8 cellular contexts compared by ENCODE assay signal in the genomic region with DNA sequence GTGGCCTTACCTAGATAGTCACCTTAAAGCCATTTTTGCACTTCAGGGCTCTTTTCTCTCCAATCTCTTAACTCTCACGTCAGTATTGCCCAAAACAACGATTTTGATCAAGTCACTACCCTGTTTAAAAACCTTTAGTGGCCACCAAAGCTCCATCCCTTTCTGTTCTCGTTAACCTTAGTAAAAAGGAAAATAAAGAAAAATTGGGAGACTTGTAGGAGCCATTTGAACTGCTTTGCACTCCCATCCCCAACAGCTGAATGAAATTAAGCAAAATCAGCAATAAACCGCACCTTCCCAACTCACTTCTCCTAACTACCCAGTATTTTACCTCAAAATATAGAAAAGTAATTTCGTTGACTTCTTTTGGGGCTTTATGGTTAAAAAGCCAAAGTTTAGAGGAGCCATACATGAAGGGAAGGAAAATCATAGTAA. TPM values are rescaled to one million over a fixed set of nuclear protein-coding genes. Genes with fewer than 3 reads are reported as not detected.
DNase-seq lines count a peak whose midpoint lies in the region; ATAC-seq and TF ChIP-seq lines count a peak whose summit lies in the region.

No MANE protein-coding gene starts in this region.

- ATAC-seq in naive thymus-derived CD4-positive, alpha-beta T cell = no peak
- no peak for ATAC-seq in HG02981 (IDR thresholded peaks at IDR 0.05; ENCODE audit: unreplicated experiment)

- H3K27me3 ChIP-seq in AG04450 (ENCODE audit: control insufficient read depth, insufficient read depth, low read length) (no peaks in the 10 kb centered on the region), Karpas-422 (ENCODE audit: low read length) (no peaks in the 10 kb centered on the region), colonic mucosa (no peaks in the 10 kb centered on the region)
- no peaks in the 10 kb centered on the region for H3K27me3 ChIP-seq in naive thymus-derived CD4-positive, alpha-beta T cell (ENCODE audit: control insufficient read depth in 2 of 2, insufficient read depth in 2 of 2, low read length in 2 of 2)

- peak overlapping the region; percentile 84 for H3K4me2 ChIP-seq in Karpas-422 (ENCODE audit: low read depth, low read length, poor library complexity, severe bottlenecking)

- peak overlapping the region; percentile 93 for H2AFZ ChIP-seq in Karpas-422 (ENCODE audit: low read length)

- H3K9ac ChIP-seq in Karpas-422 (ENCODE audit: low read length) = peak overlapping the region; percentile 72
- peak overlapping the region; percentile 7 to 36 for H3K9ac ChIP-seq in colonic mucosa (ENCODE audit: low read depth in 2 of 2, low read length in 2 of 2)

- POLR2A ChIA-PET in AG04450 (lab: Yijun Ruan, JAX) = interaction anchor here (0.6 kb wide), 1 partner anchor 563 kb away, joined by 3 read pairs; no protein-coding TSS in a partner anchor
- POLR2A ChIA-PET in naive thymus-derived CD4-positive, alpha-beta T cell (lab: Charles Lee) = interaction anchor here (0.9 to 3.4 kb wide), 2 partner anchors 191 to 539 kb away, joined by 3 to 22 read pairs; no protein-coding TSS in a partner anchor

- peaks cover 43% of the 10 kb centered on the region for H3K79me2 ChIP-seq in Karpas-422 (ENCODE audit: low read length)

- peaks cover 24 to 46% (median 34%) of the 10 kb centered on the region in 7 donors for H3K4me1 Mint-ChIP-seq in naive thymus-derived CD4-positive, alpha-beta T cell

- H3K9me3 ChIP-seq in AG04450 (ENCODE audit: control insufficient read depth, insufficient read depth, low read length) (no peaks in the 10 kb centered on the region), Karpas-422 (ENCODE audit: low read length) (no peaks in the 10 kb centered on the region), colonic mucosa (no peaks in the 10 kb centered on the region)
- H3K9me3 ChIP-seq in naive thymus-derived CD4-positive, alpha-beta T cell (ENCODE audit: control insufficient read depth in 2 of 3, low read length in 3 of 3) = no peaks in the 10 kb centered on the region

- TF ChIP-seq CTCF in AG04450 (IDR thresholded peaks at IDR 0.05; ENCODE audit: low read depth, low read length) (no peak), colonic mucosa (IDR thresholded peaks at IDR 0.05) (no peak)

- H3K4me1 ChIP-seq in Karpas-422 (ENCODE audit: low read length) = peaks cover 31% of the 10 kb centered on the region
- H3K4me1 ChIP-seq in colonic mucosa = no peaks in the 10 kb centered on the region
- peaks cover 13 to 26% of the 10 kb centered on the region in 2 donors for H3K4me1 ChIP-seq in naive thymus-derived CD4-positive, alpha-beta T cell (ENCODE audit: control insufficient read depth in 2 of 2, insufficient read depth in 2 of 2, low read length in 2 of 2)

- CTCF ChIA-PET in AG04450 (lab: Charles Lee) = interaction anchor here (1.5 kb wide), 1 partner anchor 197 kb away, joined by 5 read pairs; no protein-coding TSS in a partner anchor
- CTCF ChIA-PET in naive thymus-derived CD4-positive, alpha-beta T cell (lab: Charles Lee) = no interaction called here

- DNase-seq in AG04450 (ENCODE audit: low read depth, low spot score) (no peak), Karpas-422 (no peak), colonic mucosa (no peak), medulla oblongata (ENCODE audit: extremely low spot score) (no peak), AG20443 (ENCODE audit: low spot score) (no peak), 8988T (no peak)
- DNase-seq in naive thymus-derived CD4-positive, alpha-beta T cell = no peak

- H3K27ac ChIP-seq in AG04450 (ENCODE audit: low read depth, low read length) (no peak overlapping the region), Karpas-422 (ENCODE audit: low read length) (no peak overlapping the region), colonic mucosa (peak overlapping the region; percentile 83)
- peak overlapping the region; percentile 87 for H3K27ac ChIP-seq in naive thymus-derived CD4-positive, alpha-beta T cell (ENCODE audit: low read depth, low read length)

- H3K4me3 ChIP-seq in AG04450 (ENCODE audit: low read depth, low read length) = peak overlapping the region; percentile 96
- peak overlapping the region; percentile 90 for H3K4me3 ChIP-seq in Karpas-422 (ENCODE audit: low read length)
- H3K4me3 ChIP-seq in colonic mucosa = peak overlapping the region; percentile 94
- H3K4me3 ChIP-seq in naive thymus-derived CD4-positive, alpha-beta T cell (ENCODE audit: low read length) = peak overlapping the region; percentile 93

- peaks cover 5% of the 10 kb centered on the region for H4K20me1 ChIP-seq in Karpas-422 (ENCODE audit: insufficient read depth, low read depth, low read length)

- H3K9me2 ChIP-seq in Karpas-422 (replicated peaks; ENCODE audit: insufficient read depth, low read length) = no peaks in the 10 kb centered on the region; the same call in 1 of the 2 replicates

- peak overlapping the region; percentile 84 to 97 (median 90) for H3K4me3 Mint-ChIP-seq in naive thymus-derived CD4-positive, alpha-beta T cell

- H3K27ac Mint-ChIP-seq in naive thymus-derived CD4-positive, alpha-beta T cell = peak overlapping the region; percentile 85 to 94 (median 92)

- H3K36me3 ChIP-seq in Karpas-422 (ENCODE audit: insufficient read depth, low read length) (peaks cover 1% of the 10 kb centered on the region; the same call in 1 of the 2 replicates), colonic mucosa (no peaks in the 10 kb centered on the region)
- peaks cover 0 to 4% (median 0%) of the 10 kb centered on the region in 3 experiments for H3K36me3 ChIP-seq in naive thymus-derived CD4-positive, alpha-beta T cell (ENCODE audit: control insufficient read depth in 2 of 3, insufficient read depth in 3 of 3, low read length in 3 of 3)

- peaks cover 0 to 4% (median 0%) of the 10 kb centered on the region in 5 donors for H3K36me3 Mint-ChIP-seq in naive thymus-derived CD4-positive, alpha-beta T cell

- H3K27me3 Mint-ChIP-seq in naive thymus-derived CD4-positive, alpha-beta T cell = peaks cover 0 to 8% (median 0%) of the 10 kb centered on the region in 5 donors

- H3K9me3 Mint-ChIP-seq in naive thymus-derived CD4-positive, alpha-beta T cell = peaks cover 0 to 3% (median 0%) of the 10 kb centered on the region in 11 donors

- intact Hi-C loops in colonic mucosa (cut with DNase I) = no loop called here
- intact Hi-C loops in naive thymus-derived CD4-positive, alpha-beta T cell (cut with micrococcal nuclease) = loop anchor here (1.0 to 10.0 kb wide), 13 partner anchors 21 to 889 kb away; a partner anchor contains a TSS

RNA-seq across cellular contexts. Expression of a gene that starts 0.7 kb away (rescaled TPM):
- 24.1 and 24.9 TPM in 2 replicates for polyA plus RNA-seq in AG04450 (2011; rRNA removed)
- polyA minus RNA-seq in AG04450 (2011; rRNA and poly(A)+ RNA removed) = 18.2 and 38.3 TPM in 2 replicates
- 66.4 and 73.4 TPM in 2 replicates for total RNA-seq in Karpas-422 (2014; rRNA removed; shearing (Covaris generic); ENCODE audit: low replicate concordance)
- total RNA-seq in colonic mucosa = 10 to 100 TPM; 32.0 to 46.5 TPM
- 10 to 100 TPM; 25.8 to 43.3 (median 32.3) TPM for total RNA-seq in naive thymus-derived CD4-positive, alpha-beta T cell
- 10 to 100 TPM; 52.4 to 68.3 TPM for polyA plus RNA-seq in naive thymus-derived CD4-positive, alpha-beta T cell

Comparison
In these comparisons a context has a peak if more than half of its experiments do, and no peak if none do; other contexts are left out.
1. H3K27ac ChIP-seq: peak in colonic mucosa (single experiment) and naive thymus-derived CD4-positive, alpha-beta T cell (single experiment); none in AG04450 (single experiment) and Karpas-422 (single experiment).
2. Peak in every context shown above with its lines, with median percentiles within 50 percentile points of each other: H3K4me3 ChIP-seq.